21 cellular contexts compared by ENCODE assay signal in the genomic region with DNA sequence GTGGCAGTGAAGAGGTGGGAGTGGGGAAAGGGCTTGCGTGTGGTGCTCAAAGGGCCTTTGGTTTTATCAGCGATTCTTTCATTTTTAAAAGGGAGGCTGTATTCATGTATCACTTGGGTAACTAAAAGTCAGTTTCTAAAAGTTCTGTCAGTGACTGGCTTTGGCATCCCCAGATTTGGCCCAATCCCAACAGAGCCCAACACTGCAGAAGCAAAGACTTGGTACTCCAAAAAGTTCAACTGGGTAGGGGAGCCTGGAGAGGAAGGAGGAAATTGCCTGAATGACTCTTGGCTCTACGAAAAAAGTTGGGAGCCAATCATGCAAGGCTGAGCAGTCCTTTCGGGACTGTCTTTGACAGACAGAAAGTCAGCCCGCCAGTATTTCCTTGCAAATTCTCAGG. TPM values are rescaled to one million over a fixed set of nuclear protein-coding genes. Genes with fewer than 3 reads are reported as not detected.
"Had no signal": no experiment of that assay in that cellular context is flagged by ENCODE, and none has a peak within 500 bp of the region (broad histone marks: within the 10 kb centered on the region; RNA-seq: fewer than 3 reads in every experiment).

No MANE protein-coding gene starts in this region.

- H3K36me3 ChIP-seq: left ventricle myocardium inferior, ovary, prostate gland, upper lobe of right lung had no signal

- H3K27me3 ChIP-seq: ovary, upper lobe of right lung had no signal

- H3K9me3 ChIP-seq: left ventricle myocardium inferior, ovary, prostate gland, upper lobe of right lung had no signal

- H3K27ac ChIP-seq: left ventricle myocardium inferior, ovary, prostate gland, skin epidermis, upper lobe of right lung had no signal

- ATAC-seq: naive thymus-derived CD8-positive, alpha-beta T cell; right cardiac atrium; sciatic nerve; stimulated activated effector memory CD8-positive, alpha-beta T cell treated with anti-CD3 and anti-CD28 coated beads, Interleukin-12 subunit alpha, Interleukin-12 subunit beta, amount 100 ng/mL, for 72 hours; stimulated activated naive CD8-positive, alpha-beta T cell treated with anti-CD3 and anti-CD28 coated beads, Interleukin-15, amount 100 ng/mL, for 72 hours; upper lobe of right lung had no signal

- H3K4me1 ChIP-seq: left ventricle myocardium inferior, prostate gland, upper lobe of right lung had no signal

- H3K4me3 ChIP-seq: left ventricle myocardium inferior, lung, ovary, prostate gland, skin epidermis, upper lobe of right lung had no signal

- DNase-seq: head of caudate nucleus; hypothalamus; immature natural killer cell; kidney; left ventricle myocardium inferior; mesenchymal stem cell; naive thymus-derived CD8-positive, alpha-beta T cell; nucleus accumbens; ovary; retina; right cardiac atrium; stimulated activated CD4-positive, alpha-beta T cell treated with anti-CD3 and anti-CD28 coated beads, Interleukin-4, amount 100 ng/mL, for 24 hours; stimulated activated naive CD4-positive, alpha-beta T cell; stimulated activated naive CD8-positive, alpha-beta T cell treated with anti-CD3 and anti-CD28 coated beads, Interleukin-15, amount 100 ng/mL, for 72 hours; trophoblast cell; upper lobe of right lung had no signal

RNA-seq across cellular contexts. Expression of gene COL13A1, which starts 54.5 kb away (rescaled TPM):
- total RNA-seq: naive thymus-derived CD8-positive, alpha-beta T cell had no signal
- polyA plus RNA-seq: naive thymus-derived CD8-positive, alpha-beta T cell had no signal
